28 cellular contexts compared by ENCODE assay signal in genomic region chr1:85025940-85026339, GRCh38. TPM values are rescaled to one million over a fixed set of nuclear protein-coding genes. Genes with fewer than 3 reads are reported as not detected.
"Had no signal": no experiment of that assay in that cellular context is flagged by ENCODE, and none has a peak within 500 bp of the region (broad histone marks: within the 10 kb centered on the region; RNA-seq: fewer than 3 reads in every experiment).

No MANE protein-coding gene starts in this region.

- H3K9me3 ChIP-seq: left lung, lower lobe of right lung, mucosa of descending colon, pancreas, prostate gland, sigmoid colon, spleen, suprapubic skin, thoracic aorta, tibial artery, uterus had no signal

- DNase-seq: hypothalamus; immature natural killer cell; kidney; left colon; left lung; lower lobe of right lung; mammary epithelial cell; mesenchymal stem cell; mucosa of descending colon; naive thymus-derived CD4-positive, alpha-beta T cell; nucleus accumbens; pancreas; posterior cingulate gyrus; retina; right cardiac atrium; sigmoid colon; small intestine; spleen; stimulated activated CD4-positive, alpha-beta T cell treated with anti-CD3 and anti-CD28 coated beads, Interleukin-4, amount 100 ng/mL, for 24 hours; stimulated activated naive CD4-positive, alpha-beta T cell; tibial artery; uterus had no signal

- H3K27me3 ChIP-seq: left lung, pancreas, sigmoid colon, spleen, suprapubic skin, tibial artery, uterus had no signal

- H3K4me1 ChIP-seq: left lung, lower lobe of right lung, pancreas, prostate gland, sigmoid colon, suprapubic skin, tibial artery, uterus had no signal

- FAIRE-seq: islet of Langerhans, kidney, pancreas, small intestine had no signal

- H3K36me3 ChIP-seq: left lung, lower lobe of right lung, prostate gland, sigmoid colon, spleen, suprapubic skin, thoracic aorta, tibial artery, uterus had no signal

- H3K4me3 ChIP-seq: left lung, lower lobe of right lung, mucosa of descending colon, pancreas, prostate gland, sigmoid colon, spleen, suprapubic skin, thoracic aorta, tibial artery, uterus had no signal

- ATAC-seq: left colon; left lung; lower lobe of right lung; mucosa of descending colon; naive thymus-derived CD4-positive, alpha-beta T cell; natural killer cell treated with Interleukin-12 subunit alpha and Interleukin-12 subunit beta and Interleukin-15 and Interleukin-18, amount 100 ng/mL, for 72 hours; pancreas; right cardiac atrium; stimulated activated effector memory CD8-positive, alpha-beta T cell treated with anti-CD3 and anti-CD28 coated beads, Interleukin-12 subunit alpha, Interleukin-12 subunit beta, amount 100 ng/mL, for 72 hours had no signal

- H3K27ac ChIP-seq: left lung, lower lobe of right lung, pancreas, prostate gland, sigmoid colon, suprapubic skin, thoracic aorta, tibial artery, uterus had no signal

RNA-seq across cellular contexts. Expression of gene MCOLN3, which starts 22.4 kb away (rescaled TPM):
- polyA plus RNA-seq: immature natural killer cell had no signal
